1 cellular context compared by ENCODE assay signal in the genomic region with DNA sequence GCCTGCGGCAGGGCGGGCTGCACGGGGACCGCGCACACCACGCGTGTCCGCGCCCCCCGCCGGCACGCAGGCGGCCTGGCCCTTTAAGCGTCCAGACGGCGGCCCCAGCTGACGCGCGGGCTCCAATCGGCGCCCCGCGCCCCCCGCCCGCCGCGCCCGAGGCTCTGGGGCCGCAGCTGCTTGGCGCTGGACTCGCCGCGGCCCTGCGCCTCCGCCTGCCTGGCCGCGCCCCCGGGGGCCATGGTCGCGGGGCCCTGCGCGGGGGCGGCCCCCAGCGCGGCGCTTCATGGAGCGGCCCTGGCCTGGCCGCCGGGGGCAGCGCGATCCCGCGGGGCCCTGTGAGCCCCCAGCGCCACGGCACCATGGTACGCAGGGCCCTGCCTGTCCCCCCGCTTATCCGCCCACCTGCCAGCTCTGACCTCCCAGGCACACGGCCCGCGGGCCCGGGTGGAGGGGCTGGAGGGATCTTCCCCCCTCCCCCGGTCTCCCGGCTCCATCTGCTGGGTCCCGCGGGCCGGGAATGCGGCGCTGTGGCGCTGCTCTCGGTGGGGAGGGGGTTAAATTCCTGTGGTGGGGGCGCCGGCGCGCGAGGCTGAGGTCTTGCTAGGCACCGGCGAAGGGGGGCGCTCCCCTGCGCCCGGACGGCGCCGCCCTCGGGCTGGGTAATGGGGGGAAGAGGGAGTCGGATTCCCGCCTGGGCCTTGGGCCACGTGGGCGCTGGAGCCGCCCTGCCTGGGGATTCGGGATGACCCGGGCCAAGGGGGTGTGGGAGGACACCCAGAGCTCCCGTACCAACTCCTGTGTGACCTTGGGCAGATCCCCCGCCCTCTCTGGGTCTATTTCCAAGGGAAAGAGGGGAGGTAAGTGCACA.
TF ChIP-seq lines count a peak whose summit lies in the region.

No MANE protein-coding gene starts in this region.

TF ChIP-seq in HepG2, 621 proteins besides CTCF, POLR2A, EP300 and RAD21 (continues in another document):
- TF ChIP-seq CHCHD3 (CRISPR knock-in tag; IDR thresholded peaks at IDR 0.05) (peak; percentile 79), POLR2G (IDR thresholded peaks at IDR 0.05; ENCODE audit: low read depth, low read length) (peak; percentile 24; the same call in 1 of the 2 replicates), ZNF761 (CRISPR knock-in tag; conservative IDR thresholded peaks at IDR 0.05) (peak; percentile 32; the same call in 1 of the 2 replicates), ZFP36 (IDR thresholded peaks at IDR 0.05; ENCODE audit: borderline replicate concordance, low read depth, low read length, partially characterized antibody) (no peak), BORCS8-MEF2B (CRISPR knock-in tag; IDR thresholded peaks at IDR 0.05) (peak; percentile 44; the same call in 1 of the 2 replicates), HOXA7 (CRISPR knock-in tag; IDR thresholded peaks at IDR 0.05) (no peak), ATF7-NPFF (CRISPR knock-in tag; IDR thresholded peaks at IDR 0.05; ENCODE audit: low read depth) (peak; percentile 29; the same call in 1 of the 2 replicates), NRL (CRISPR knock-in tag; IDR thresholded peaks at IDR 0.05; ENCODE audit: borderline replicate concordance) (peak; percentile 31; the same call in 1 of the 2 replicates), ZNF564 (CRISPR knock-in tag; IDR thresholded peaks at IDR 0.05) (0 out of 2 replicates have a peak, but pooled peaks have one; percentile 41), ZNF331 (CRISPR knock-in tag; IDR thresholded peaks at IDR 0.05) (peak; percentile 37; the same call in 1 of the 2 replicates), MTF1 (CRISPR knock-in tag; IDR thresholded peaks at IDR 0.05) (no peak), ZNF329 (CRISPR knock-in tag; IDR thresholded peaks at IDR 0.05; ENCODE audit: low read depth) (0 out of 2 replicates have a peak, but pooled peaks have one; percentile 34), SALL1 (CRISPR knock-in tag; IDR thresholded peaks at IDR 0.05) (peak; percentile 39; the same call in 1 of the 2 replicates), MYC (CRISPR knock-in tag; IDR thresholded peaks at IDR 0.05; ENCODE audit: borderline replicate concordance) (peak; percentile 81; the same call in 1 of the 2 replicates), ZBTB7B (CRISPR knock-in tag; IDR thresholded peaks at IDR 0.05) (peak; percentile 52), ZNF768 (CRISPR knock-in tag; IDR thresholded peaks at IDR 0.05) (peak; percentile 98), ZNF720 (CRISPR knock-in tag; IDR thresholded peaks at IDR 0.05) (no peak), ZFAT (CRISPR knock-in tag; conservative IDR thresholded peaks at IDR 0.05) (no peak), ZNF605 (CRISPR knock-in tag; IDR thresholded peaks at IDR 0.05) (0 out of 2 replicates have a peak, but pooled peaks have one; percentile 75), MZF1 (CRISPR knock-in tag; IDR thresholded peaks at IDR 0.05; ENCODE audit: borderline replicate concordance) (no peak), ZNF547 (CRISPR knock-in tag; IDR thresholded peaks at IDR 0.05) (peak; percentile 75), PHF8 (CRISPR knock-in tag; IDR thresholded peaks at IDR 0.05) (peak; percentile 66), ONECUT2 (CRISPR knock-in tag; IDR thresholded peaks at IDR 0.05) (no peak), ZNF430 (CRISPR knock-in tag; IDR thresholded peaks at IDR 0.05) (0 out of 2 replicates have a peak, but pooled peaks have one; percentile 39), NR2F6 (IDR thresholded peaks at IDR 0.05) (0 out of 2 replicates have a peak, but pooled peaks have one; percentile 5), NR2F6 (CRISPR knock-in tag; IDR thresholded peaks at IDR 0.05) (no peak), ZNF383 (CRISPR knock-in tag; IDR thresholded peaks at IDR 0.05; ENCODE audit: borderline replicate concordance) (peak; percentile 58; the same call in 1 of the 2 replicates), PRMT3 (CRISPR knock-in tag; IDR thresholded peaks at IDR 0.05; ENCODE audit: borderline replicate concordance, low read depth) (no peak), ZIK1 (CRISPR knock-in tag; IDR thresholded peaks at IDR 0.05; ENCODE audit: borderline replicate concordance, low read depth) (0 out of 2 replicates have a peak, but pooled peaks have one; percentile 66), HDAC1 (CRISPR knock-in tag; IDR thresholded peaks at IDR 0.05) (peak; percentile 57; the same call in 1 of the 2 replicates), MAZ (IDR thresholded peaks at IDR 0.05; ENCODE audit: borderline replicate concordance, low read depth, low read length) (peak; percentile 99), MAZ (CRISPR knock-in tag; IDR thresholded peaks at IDR 0.05; ENCODE audit: low read depth) (peak; percentile 84), CBFB (CRISPR knock-in tag; IDR thresholded peaks at IDR 0.05) (peak; percentile 35; the same call in 1 of the 2 replicates), DNMT3B (CRISPR knock-in tag; conservative IDR thresholded peaks at IDR 0.05) (peak; percentile 70; the same call in 1 of the 2 replicates), ETV5 (CRISPR knock-in tag; IDR thresholded peaks at IDR 0.05; ENCODE audit: borderline replicate concordance) (no peak)
- TF ChIP-seq, protein P1, sequence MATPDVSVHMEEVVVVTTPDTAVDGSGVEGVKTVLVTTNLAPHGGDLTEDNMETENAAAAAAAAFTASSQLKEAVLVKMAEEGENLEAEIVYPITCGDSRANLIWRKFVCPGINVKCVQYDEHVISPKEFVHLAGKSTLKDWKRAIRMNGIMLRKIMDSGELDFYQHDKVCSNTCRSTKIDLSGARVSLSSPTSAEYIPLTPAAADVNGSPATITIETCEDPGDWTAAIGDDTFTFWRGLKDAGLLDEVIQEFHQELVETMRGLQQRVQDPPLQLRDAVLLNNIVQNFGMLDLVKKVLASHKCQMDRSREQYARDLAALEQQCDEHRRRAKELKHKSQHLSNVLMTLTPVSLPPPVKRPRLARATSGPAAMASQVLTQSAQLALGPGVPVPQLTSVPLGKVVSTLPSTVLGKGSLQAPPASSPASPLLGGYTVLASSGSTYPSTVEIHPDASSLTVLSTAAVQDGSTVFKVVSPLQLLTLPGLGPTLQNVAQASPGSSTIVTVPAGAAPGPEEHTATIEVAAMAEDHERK (CRISPR knock-in tag; IDR thresholded peaks at IDR 0.05; ENCODE audit: low read depth) = no peak
- TF ChIP-seq, protein P2, sequence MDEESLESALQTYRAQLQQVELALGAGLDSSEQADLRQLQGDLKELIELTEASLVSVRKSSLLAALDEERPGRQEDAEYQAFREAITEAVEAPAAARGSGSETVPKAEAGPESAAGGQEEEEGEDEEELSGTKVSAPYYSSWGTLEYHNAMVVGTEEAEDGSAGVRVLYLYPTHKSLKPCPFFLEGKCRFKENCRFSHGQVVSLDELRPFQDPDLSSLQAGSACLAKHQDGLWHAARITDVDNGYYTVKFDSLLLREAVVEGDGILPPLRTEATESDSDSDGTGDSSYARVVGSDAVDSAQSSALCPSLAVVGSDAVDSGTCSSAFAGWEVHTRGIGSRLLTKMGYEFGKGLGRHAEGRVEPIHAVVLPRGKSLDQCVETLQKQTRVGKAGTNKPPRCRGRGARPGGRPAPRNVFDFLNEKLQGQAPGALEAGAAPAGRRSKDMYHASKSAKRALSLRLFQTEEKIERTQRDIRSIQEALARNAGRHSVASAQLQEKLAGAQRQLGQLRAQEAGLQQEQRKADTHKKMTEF (CRISPR knock-in tag; IDR thresholded peaks at IDR 0.05) = peak; percentile 46; the same call in 1 of the 2 replicates
- TF ChIP-seq, protein P3, sequence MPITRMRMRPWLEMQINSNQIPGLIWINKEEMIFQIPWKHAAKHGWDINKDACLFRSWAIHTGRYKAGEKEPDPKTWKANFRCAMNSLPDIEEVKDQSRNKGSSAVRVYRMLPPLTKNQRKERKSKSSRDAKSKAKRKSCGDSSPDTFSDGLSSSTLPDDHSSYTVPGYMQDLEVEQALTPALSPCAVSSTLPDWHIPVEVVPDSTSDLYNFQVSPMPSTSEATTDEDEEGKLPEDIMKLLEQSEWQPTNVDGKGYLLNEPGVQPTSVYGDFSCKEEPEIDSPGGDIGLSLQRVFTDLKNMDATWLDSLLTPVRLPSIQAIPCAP (CRISPR knock-in tag; IDR thresholded peaks at IDR 0.05; ENCODE audit: low read depth) = no peak
- TF ChIP-seq, protein P4, sequence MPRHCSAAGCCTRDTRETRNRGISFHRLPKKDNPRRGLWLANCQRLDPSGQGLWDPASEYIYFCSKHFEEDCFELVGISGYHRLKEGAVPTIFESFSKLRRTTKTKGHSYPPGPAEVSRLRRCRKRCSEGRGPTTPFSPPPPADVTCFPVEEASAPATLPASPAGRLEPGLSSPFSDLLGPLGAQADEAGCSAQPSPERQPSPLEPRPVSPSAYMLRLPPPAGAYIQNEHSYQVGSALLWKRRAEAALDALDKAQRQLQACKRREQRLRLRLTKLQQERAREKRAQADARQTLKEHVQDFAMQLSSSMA (CRISPR knock-in tag; IDR thresholded peaks at IDR 0.05) = no peak
- TF ChIP-seq, protein P5, sequence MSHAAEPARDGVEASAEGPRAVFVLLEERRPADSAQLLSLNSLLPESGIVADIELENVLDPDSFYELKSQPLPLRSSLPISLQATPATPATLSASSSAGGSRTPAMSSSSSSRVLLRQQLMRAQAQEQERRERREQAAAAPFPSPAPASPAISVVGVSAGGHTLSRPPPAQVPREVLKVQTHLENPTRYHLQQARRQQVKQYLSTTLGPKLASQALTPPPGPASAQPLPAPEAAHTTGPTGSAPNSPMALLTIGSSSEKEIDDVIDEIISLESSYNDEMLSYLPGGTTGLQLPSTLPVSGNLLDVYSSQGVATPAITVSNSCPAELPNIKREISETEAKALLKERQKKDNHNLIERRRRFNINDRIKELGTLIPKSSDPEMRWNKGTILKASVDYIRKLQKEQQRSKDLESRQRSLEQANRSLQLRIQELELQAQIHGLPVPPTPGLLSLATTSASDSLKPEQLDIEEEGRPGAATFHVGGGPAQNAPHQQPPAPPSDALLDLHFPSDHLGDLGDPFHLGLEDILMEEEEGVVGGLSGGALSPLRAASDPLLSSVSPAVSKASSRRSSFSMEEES (CRISPR knock-in tag; IDR thresholded peaks at IDR 0.05) = peak; percentile 50; the same call in 1 of the 2 replicates
- TF ChIP-seq, protein P6, sequence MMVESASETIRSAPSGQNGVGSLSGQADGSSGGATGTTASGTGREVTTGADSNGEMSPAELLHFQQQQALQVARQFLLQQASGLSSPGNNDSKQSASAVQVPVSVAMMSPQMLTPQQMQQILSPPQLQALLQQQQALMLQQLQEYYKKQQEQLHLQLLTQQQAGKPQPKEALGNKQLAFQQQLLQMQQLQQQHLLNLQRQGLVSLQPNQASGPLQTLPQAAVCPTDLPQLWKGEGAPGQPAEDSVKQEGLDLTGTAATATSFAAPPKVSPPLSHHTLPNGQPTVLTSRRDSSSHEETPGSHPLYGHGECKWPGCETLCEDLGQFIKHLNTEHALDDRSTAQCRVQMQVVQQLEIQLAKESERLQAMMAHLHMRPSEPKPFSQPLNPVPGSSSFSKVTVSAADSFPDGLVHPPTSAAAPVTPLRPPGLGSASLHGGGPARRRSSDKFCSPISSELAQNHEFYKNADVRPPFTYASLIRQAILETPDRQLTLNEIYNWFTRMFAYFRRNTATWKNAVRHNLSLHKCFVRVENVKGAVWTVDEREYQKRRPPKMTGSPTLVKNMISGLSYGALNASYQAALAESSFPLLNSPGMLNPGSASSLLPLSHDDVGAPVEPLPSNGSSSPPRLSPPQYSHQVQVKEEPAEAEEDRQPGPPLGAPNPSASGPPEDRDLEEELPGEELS (CRISPR knock-in tag; IDR thresholded peaks at IDR 0.05) = 0 out of 2 replicates have a peak, but pooled peaks have one; percentile 31
- TF ChIP-seq, protein P7, sequence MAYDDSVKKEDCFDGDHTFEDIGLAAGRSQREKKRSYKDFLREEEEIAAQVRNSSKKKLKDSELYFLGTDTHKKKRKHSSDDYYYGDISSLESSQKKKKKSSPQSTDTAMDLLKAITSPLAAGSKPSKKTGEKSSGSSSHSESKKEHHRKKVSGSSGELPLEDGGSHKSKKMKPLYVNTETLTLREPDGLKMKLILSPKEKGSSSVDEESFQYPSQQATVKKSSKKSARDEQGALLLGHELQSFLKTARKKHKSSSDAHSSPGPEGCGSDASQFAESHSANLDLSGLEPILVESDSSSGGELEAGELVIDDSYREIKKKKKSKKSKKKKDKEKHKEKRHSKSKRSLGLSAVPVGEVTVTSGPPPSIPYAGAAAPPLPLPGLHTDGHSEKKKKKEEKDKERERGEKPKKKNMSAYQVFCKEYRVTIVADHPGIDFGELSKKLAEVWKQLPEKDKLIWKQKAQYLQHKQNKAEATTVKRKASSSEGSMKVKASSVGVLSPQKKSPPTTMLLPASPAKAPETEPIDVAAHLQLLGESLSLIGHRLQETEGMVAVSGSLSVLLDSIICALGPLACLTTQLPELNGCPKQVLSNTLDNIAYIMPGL (CRISPR knock-in tag; IDR thresholded peaks at IDR 0.05; ENCODE audit: borderline replicate concordance in 1 of 2, low read depth in 1 of 2) = peak; percentile 56 to 65; a peak in 3 of 4 replicates
- TF ChIP-seq, protein P8, sequence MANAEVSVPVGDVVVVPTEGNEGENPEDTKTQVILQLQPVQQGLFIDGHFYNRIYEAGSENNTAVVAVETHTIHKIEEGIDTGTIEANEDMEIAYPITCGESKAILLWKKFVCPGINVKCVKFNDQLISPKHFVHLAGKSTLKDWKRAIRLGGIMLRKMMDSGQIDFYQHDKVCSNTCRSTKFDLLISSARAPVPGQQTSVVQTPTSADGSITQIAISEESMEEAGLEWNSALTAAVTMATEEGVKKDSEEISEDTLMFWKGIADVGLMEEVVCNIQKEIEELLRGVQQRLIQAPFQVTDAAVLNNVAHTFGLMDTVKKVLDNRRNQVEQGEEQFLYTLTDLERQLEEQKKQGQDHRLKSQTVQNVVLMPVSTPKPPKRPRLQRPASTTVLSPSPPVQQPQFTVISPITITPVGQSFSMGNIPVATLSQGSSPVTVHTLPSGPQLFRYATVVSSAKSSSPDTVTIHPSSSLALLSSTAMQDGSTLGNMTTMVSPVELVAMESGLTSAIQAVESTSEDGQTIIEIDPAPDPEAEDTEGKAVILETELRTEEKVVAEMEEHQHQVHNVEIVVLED (CRISPR knock-in tag; IDR thresholded peaks at IDR 0.05; ENCODE audit: borderline replicate concordance) = no peak
- TF ChIP-seq, protein P9, sequence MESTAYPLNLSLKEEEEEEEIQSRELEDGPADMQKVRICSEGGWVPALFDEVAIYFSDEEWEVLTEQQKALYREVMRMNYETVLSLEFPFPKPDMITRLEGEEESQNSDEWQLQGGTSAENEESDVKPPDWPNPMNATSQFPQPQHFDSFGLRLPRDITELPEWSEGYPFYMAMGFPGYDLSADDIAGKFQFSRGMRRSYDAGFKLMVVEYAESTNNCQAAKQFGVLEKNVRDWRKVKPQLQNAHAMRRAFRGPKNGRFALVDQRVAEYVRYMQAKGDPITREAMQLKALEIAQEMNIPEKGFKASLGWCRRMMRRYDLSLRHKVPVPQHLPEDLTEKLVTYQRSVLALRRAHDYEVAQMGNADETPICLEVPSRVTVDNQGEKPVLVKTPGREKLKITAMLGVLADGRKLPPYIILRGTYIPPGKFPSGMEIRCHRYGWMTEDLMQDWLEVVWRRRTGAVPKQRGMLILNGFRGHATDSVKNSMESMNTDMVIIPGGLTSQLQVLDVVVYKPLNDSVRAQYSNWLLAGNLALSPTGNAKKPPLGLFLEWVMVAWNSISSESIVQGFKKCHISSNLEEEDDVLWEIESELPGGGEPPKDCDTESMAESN (CRISPR knock-in tag; conservative IDR thresholded peaks at IDR 0.05) = peak; percentile 43; the same call in 1 of the 2 replicates
